In genomic region chr19:19865750-19866598, GRCh38 we compare ENCODE assay signal across 8 cellular contexts. TPM values are rescaled to one million over a fixed set of nuclear protein-coding genes. Genes with fewer than 3 reads are reported as not detected.
A peak's percentile ranks its signal among the peaks of the same experiment; 100 is the strongest.
DNase-seq lines count a peak whose midpoint lies in the region; ATAC-seq and TF ChIP-seq lines count a peak whose summit lies in the region.

Gene ZNF253, plus strand, starts transcription at chr19:19865882. Its CDS starts 115 bp downstream, at chr19:19865997.

- H3K27me3 ChIP-seq in A673 (replicated peaks; ENCODE audit: insufficient read depth, low read depth, low read length, poor library complexity) (no peaks in the 10 kb centered on the region), smooth muscle cell (ENCODE audit: low read depth) (no peaks in the 10 kb centered on the region)

- H3K27me3 Mint-ChIP-seq in WTC11 (ENCODE audit: low read depth) (no peaks in the 10 kb centered on the region; the same call in 1 of the 2 replicates), immature natural killer cell (ENCODE audit: low read depth in 3 of 3) (peaks cover 6 to 12% (median 11%) of the 10 kb centered on the region in 3 donors)

- CTCF ChIA-PET in A673 (lab: Charles Lee) (interaction anchor here (0.7 kb wide), 1 partner anchor 52 kb away, joined by 3 read pairs; no protein-coding TSS in a partner anchor), WTC11 (lab: Charles Lee) (interaction anchor here (1.4 kb wide), 1 partner anchor 45 kb away, joined by 3 read pairs; the partner anchor contains the start of gene ZNF506)

- no peaks in the 10 kb centered on the region for H3F3A ChIP-seq in smooth muscle cell (ENCODE audit: low read depth)

- peak within 1 kb of the TSS; percentile 90 for H3K27ac ChIP-seq in A673 (ENCODE audit: low read depth, low read length, poor library complexity, severe bottlenecking)
- H3K27ac ChIP-seq in smooth muscle cell (ENCODE audit: low read depth), result peak within 1 kb of the TSS; percentile 74

- H3K36me3 ChIP-seq in A673 (ENCODE audit: insufficient read depth, low read length, poor library complexity, severe bottlenecking), result peaks cover 4% of the 10 kb centered on the region
- H3K36me3 ChIP-seq in smooth muscle cell (ENCODE audit: low read depth), result no peaks in the 10 kb centered on the region

- peaks cover 47% of the 10 kb centered on the region for H3K79me2 ChIP-seq in smooth muscle cell (ENCODE audit: low read depth)

- H3K9me3 ChIP-seq in A673 (ENCODE audit: low read depth, low read length, poor library complexity, severe bottlenecking), result peaks cover 28% of the 10 kb centered on the region
- no peaks in the 10 kb centered on the region for H3K9me3 ChIP-seq in smooth muscle cell (replicated peaks; ENCODE audit: low read depth)

- peak within 1 kb of the TSS; percentile 81 for H3K9ac ChIP-seq in smooth muscle cell (ENCODE audit: low read depth)

- under 1% methylated on average over 43 of the region's 43 CpGs for WGBS in smooth muscle cell (ENCODE audit: low lambda C conversion rate)

- DNase-seq in A673 (ENCODE audit: low spot score), result peak; percentile 97
- peak; percentile 93 for DNase-seq in NCI-H2227 (lab: John Stamatoyannopoulos, UW; ENCODE audit: unreplicated experiment)
- DNase-seq in WTC11 (ENCODE audit: low spot score), result peak; percentile 99
- peak; percentile 91 to 95 for DNase-seq in cardiac fibroblast (ENCODE audit: low read depth in 2 of 2)
- peak; percentile 89 to 91 (median 91) for DNase-seq in immature natural killer cell
- DNase-seq in smooth muscle cell (lab: John Stamatoyannopoulos, UW; ENCODE audit: unreplicated experiment), result peak; percentile 74

- H3K4me3 ChIP-seq in A673 (ENCODE audit: low read depth, low read length, poor library complexity, severe bottlenecking) (peak within 1 kb of the TSS; percentile 69), cardiac fibroblast (replicated peaks in 1 of 2; ENCODE audit: low read depth in 2 of 2, low read length in 2 of 2) (peak within 1 kb of the TSS; percentile 76 to 86), smooth muscle cell (peak within 1 kb of the TSS; percentile 80)

- H3K4me3 Mint-ChIP-seq in WTC11 (peak within 1 kb of the TSS; percentile 100), immature natural killer cell (peak within 1 kb of the TSS; percentile 99 to 100 (median 100))

- H3K4me1 Mint-ChIP-seq in WTC11, result peaks cover 30% of the 10 kb centered on the region
- peaks cover 37 to 40% of the 10 kb centered on the region in 2 donors for H3K4me1 Mint-ChIP-seq in immature natural killer cell

- H3K9me3 Mint-ChIP-seq in WTC11 (no peaks in the 10 kb centered on the region), immature natural killer cell (no peaks in the 10 kb centered on the region)

- peak; percentile 98 for ATAC-seq in GM18867 (IDR thresholded peaks at IDR 0.05; ENCODE audit: unreplicated experiment)
- peak; percentile 95 for ATAC-seq in HG03108 (IDR thresholded peaks at IDR 0.05; ENCODE audit: unreplicated experiment)
- peak; percentile 79 for ATAC-seq in WTC11

- POLR2A ChIA-PET in A673 (lab: Charles Lee; ENCODE audit: low non-redundant PET) (interaction anchor here (1.0 kb wide), 1 partner anchor 133 kb away, joined by 3 read pairs; the partner anchor contains the start of gene ZNF14), WTC11 (lab: Charles Lee) (interaction anchor here (0.6 to 2.2 kb wide), 23 partner anchors 10 to 559 kb away, joined by 3 to 70 read pairs (median 3); partner anchors contain the start of genes ATP13A1, ZNF101, ZNF14 and ZNF506)

- H3K4me2 ChIP-seq in smooth muscle cell, result peak within 1 kb of the TSS; percentile 87

- peaks cover 9% of the 10 kb centered on the region; the same call in 1 of the 2 replicates for H3K36me3 Mint-ChIP-seq in WTC11
- peaks cover 0 to 3% (median 0%) of the 10 kb centered on the region in 3 donors for H3K36me3 Mint-ChIP-seq in immature natural killer cell

- H3K27ac Mint-ChIP-seq in WTC11 (peak within 1 kb of the TSS; percentile 100), immature natural killer cell (peak within 1 kb of the TSS; percentile 97 to 99 (median 99))

- TSS peak; percentile 44 for BruUV-seq in A673 (replicated peaks; lab: Mats Ljungman, UMichigan)

- H2AFZ ChIP-seq in smooth muscle cell (ENCODE audit: low read depth), result peak within 1 kb of the TSS; percentile 81

- no peaks in the 10 kb centered on the region for H3K4me1 ChIP-seq in A673 (ENCODE audit: insufficient read depth, low read length, poor library complexity, severe bottlenecking)
- peaks cover 14% of the 10 kb centered on the region for H3K4me1 ChIP-seq in smooth muscle cell (ENCODE audit: low read depth)

- intact Hi-C loops in A673 (cut with micrococcal nuclease; ENCODE audit: unreplicated experiment), result no loop called here

- peaks cover 38% of the 10 kb centered on the region for H4K20me1 ChIP-seq in smooth muscle cell (ENCODE audit: low read depth)

- TF ChIP-seq CTCF in A673 (conservative IDR thresholded peaks at IDR 0.05; ENCODE audit: low read depth, low read length) (no peak), WTC11 (IDR thresholded peaks at IDR 0.05) (no peak), cardiac fibroblast (IDR thresholded peaks at IDR 0.05; ENCODE audit: low read depth, low read length) (no peak), smooth muscle cell (IDR thresholded peaks at IDR 0.05; ENCODE audit: borderline replicate concordance, insufficient read depth, poor library complexity, severe bottlenecking) (no peak)

TF ChIP-seq in WTC11, 78 proteins besides CTCF, POLR2A, EP300 and RAD21 (continues in another document):
- TF ChIP-seq FOXP1 (CRISPR knock-in tag; IDR thresholded peaks at IDR 0.05; ENCODE audit: borderline replicate concordance) (0 out of 2 replicates have a peak, but pooled peaks have one; percentile 47), ETV6 (CRISPR knock-in tag; IDR thresholded peaks at IDR 0.05) (peak; percentile 49; the same call in 1 of the 2 replicates), JAZF1 (CRISPR knock-in tag; IDR thresholded peaks at IDR 0.05) (no peak), PREB (CRISPR knock-in tag; IDR thresholded peaks at IDR 0.05; ENCODE audit: borderline replicate concordance) (0 out of 2 replicates have a peak, but pooled peaks have one; percentile 39), TEAD1 (CRISPR knock-in tag; IDR thresholded peaks at IDR 0.05) (peak; percentile 70), RORB (CRISPR knock-in tag; IDR thresholded peaks at IDR 0.05) (no peak), ZNF512 (CRISPR knock-in tag; IDR thresholded peaks at IDR 0.05; ENCODE audit: borderline replicate concordance) (no peak)
- TF ChIP-seq, protein P1, sequence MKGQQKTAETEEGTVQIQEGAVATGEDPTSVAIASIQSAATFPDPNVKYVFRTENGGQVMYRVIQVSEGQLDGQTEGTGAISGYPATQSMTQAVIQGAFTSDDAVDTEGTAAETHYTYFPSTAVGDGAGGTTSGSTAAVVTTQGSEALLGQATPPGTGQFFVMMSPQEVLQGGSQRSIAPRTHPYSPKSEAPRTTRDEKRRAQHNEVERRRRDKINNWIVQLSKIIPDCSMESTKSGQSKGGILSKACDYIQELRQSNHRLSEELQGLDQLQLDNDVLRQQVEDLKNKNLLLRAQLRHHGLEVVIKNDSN (CRISPR knock-in tag; IDR thresholded peaks at IDR 0.05), result peak; percentile 77
- TF ChIP-seq, protein P2, sequence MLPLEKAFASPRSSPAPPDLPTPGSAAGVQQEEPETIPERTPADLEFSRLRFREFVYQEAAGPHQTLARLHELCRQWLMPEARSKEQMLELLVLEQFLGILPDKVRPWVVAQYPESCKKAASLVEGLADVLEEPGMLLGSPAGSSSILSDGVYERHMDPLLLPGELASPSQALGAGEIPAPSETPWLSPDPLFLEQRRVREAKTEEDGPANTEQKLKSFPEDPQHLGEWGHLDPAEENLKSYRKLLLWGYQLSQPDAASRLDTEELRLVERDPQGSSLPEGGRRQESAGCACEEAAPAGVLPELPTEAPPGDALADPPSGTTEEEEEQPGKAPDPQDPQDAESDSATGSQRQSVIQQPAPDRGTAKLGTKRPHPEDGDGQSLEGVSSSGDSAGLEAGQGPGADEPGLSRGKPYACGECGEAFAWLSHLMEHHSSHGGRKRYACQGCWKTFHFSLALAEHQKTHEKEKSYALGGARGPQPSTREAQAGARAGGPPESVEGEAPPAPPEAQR (CRISPR knock-in tag; IDR thresholded peaks at IDR 0.05), result no peak

RNA-seq across cellular contexts. Expression of gene ZNF253, which starts in this region (rescaled TPM):
- 10.0 and 13.7 TPM in 2 replicates for total RNA-seq in A673 (2021)
- 31.9 to 43.6 TPM (median 37.0 TPM) in 3 replicates for total RNA-seq in WTC11 (2021)
- 1 to 10 TPM; 3.5 to 6.9 (median 5.8) TPM for polyA plus RNA-seq in immature natural killer cell
- 11.7 and 17.1 TPM in 2 replicates for total RNA-seq in smooth muscle cell
- polyA plus RNA-seq in smooth muscle cell, result 3.2 and 7.9 TPM in 2 replicates

Comparison
In these comparisons a context has a peak if more than half of its experiments do, and no peak if none do; other contexts are left out.
1. Peak in every context shown above with its lines: DNase-seq, ATAC-seq, H3K4me3 ChIP-seq and H3K27ac ChIP-seq.